10 cellular contexts compared by ENCODE assay signal in the genomic region with DNA sequence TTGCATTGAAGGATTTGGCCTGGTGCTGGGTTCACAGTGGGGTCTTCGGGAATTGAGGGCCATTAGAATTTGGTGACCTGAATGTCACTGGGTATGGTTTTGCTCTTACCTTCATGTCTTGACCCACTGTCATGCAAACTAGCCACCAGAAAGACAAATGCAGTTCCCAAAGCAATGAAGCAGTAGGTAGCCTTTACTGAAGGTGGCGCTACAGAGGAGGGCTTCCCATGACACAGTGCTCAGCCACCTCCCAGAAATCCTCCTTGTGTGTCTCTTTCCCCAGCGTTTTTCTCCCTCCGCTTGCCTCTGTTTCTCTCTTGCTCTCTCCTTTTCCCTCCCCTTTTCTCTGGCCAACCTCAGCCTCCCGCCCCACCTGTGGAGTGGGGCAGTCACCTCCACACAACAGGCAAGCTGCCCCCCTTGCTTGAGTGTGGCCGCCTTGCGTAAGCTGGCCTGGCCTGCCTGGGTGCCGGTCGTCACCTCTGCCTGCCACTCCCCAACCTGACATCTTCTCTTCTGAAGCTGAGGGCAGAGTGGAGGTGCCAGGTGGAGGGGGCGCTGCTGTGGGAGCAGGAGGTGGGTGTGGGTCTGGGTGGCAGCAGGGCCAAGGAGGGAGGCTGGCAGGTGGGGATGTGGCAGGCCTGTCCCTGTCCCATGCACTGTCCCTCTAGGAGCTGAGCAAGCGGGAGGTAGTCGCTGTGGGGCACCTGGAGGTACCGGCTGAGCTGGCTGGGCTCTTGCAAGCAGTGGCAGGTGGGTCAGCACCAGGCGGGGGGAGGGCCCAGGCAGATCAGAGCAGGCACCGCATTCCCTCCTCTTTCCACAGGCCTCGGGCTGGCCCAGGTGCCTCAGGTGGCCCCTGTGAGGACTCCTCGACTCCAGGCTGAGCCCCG. TPM values are rescaled to one million over a fixed set of nuclear protein-coding genes. Genes with fewer than 3 reads are reported as not detected.
DNase-seq lines count a peak whose midpoint lies in the region; ATAC-seq and TF ChIP-seq lines count a peak whose summit lies in the region.
"Had no signal": no experiment of that assay in that cellular context is flagged by ENCODE, and none has a peak within 500 bp of the region (broad histone marks: within the 10 kb centered on the region; RNA-seq: fewer than 3 reads in every experiment).

No MANE protein-coding gene starts in this region.

- H3K27ac ChIP-seq in mesenchymal stem cell (ENCODE audit: low read length, poor library complexity, severe bottlenecking), result no peak overlapping the region
- no peak overlapping the region for H3K27ac ChIP-seq in body of pancreas

- TF ChIP-seq CTCF in GM06990 (IDR thresholded peaks at IDR 0.05; ENCODE audit: insufficient read depth, low read length, poor library complexity, severe bottlenecking), result peak; percentile 29
- TF ChIP-seq CTCF in astrocyte of the cerebellum (IDR thresholded peaks at IDR 0.05; ENCODE audit: low read depth, low read length, missing control alignments), result peak; percentile 50
- TF ChIP-seq CTCF in body of pancreas (IDR thresholded peaks at IDR 0.05), result peak in 2 of 7 experiments; percentile 5 to 13

- H3K9me3 ChIP-seq in mesenchymal stem cell (ENCODE audit: control insufficient read depth, low read length) (no peaks in the 10 kb centered on the region), body of pancreas (no peaks in the 10 kb centered on the region)

- H3K23ac ChIP-seq in mesenchymal stem cell (ENCODE audit: low read length in 2 of 2), result no peak overlapping the region

- H3K4me2 ChIP-seq in mesenchymal stem cell (ENCODE audit: low read length, poor library complexity, severe bottlenecking), result no peak overlapping the region

- no peak overlapping the region for H2AFZ ChIP-seq in mesenchymal stem cell (ENCODE audit: low read depth, low read length)

- intact Hi-C loops in body of pancreas (cut with DNase I), result no loop called here

- H2AK5ac ChIP-seq in mesenchymal stem cell (ENCODE audit: low read length, severe bottlenecking), result no peak overlapping the region

- no peak overlapping the region for H2BK120ac ChIP-seq in mesenchymal stem cell (ENCODE audit: low read depth, low read length)

- no peak for ATAC-seq in body of pancreas
- ATAC-seq: stimulated activated naive B cell treated with anti-CD40 and anti-IgM and Interleukin-4, amounts not matched to agents 10 μg/mL and 1 μg/mL and 100 μg/mL, for 72 hours had no signal

- no peak overlapping the region for H3K9ac ChIP-seq in mesenchymal stem cell (ENCODE audit: low read length)

- no peak for TF ChIP-seq POLR2A in body of pancreas (IDR thresholded peaks at IDR 0.05)

- H3K79me1 ChIP-seq in mesenchymal stem cell (replicated peaks; ENCODE audit: low read length, poor library complexity, severe bottlenecking), result no peaks in the 10 kb centered on the region

- no peak overlapping the region for H2BK12ac ChIP-seq in mesenchymal stem cell (ENCODE audit: low read length in 2 of 2)

- DNase-seq in GM06990 (ENCODE audit: extremely low read depth, insufficient read length), result no peak
- DNase-seq in HuH-7 (ENCODE audit: low spot score), result peak; percentile 74
- no peak for DNase-seq in astrocyte of the cerebellum (ENCODE audit: low read depth)
- peak; percentile 22 for DNase-seq in mesenchymal stem cell
- no peak for DNase-seq in foreskin melanocyte
- no peak for DNase-seq in NCI-H1048 (lab: John Stamatoyannopoulos, UW)
- no peak for DNase-seq in body of pancreas
- DNase-seq: activated T-cell treated with anti-CD3 and anti-CD28 coated beads, Interleukin-2, amount 50 U/mL, for 72 hours; retina; stimulated activated naive B cell treated with anti-CD40 and anti-IgM and Interleukin-4, amounts not matched to agents 10 μg/mL and 1 μg/mL and 100 μg/mL, for 72 hours had no signal

- H3K4me1 ChIP-seq in mesenchymal stem cell (ENCODE audit: control insufficient read depth, insufficient read depth, low read depth, low read length), result peaks cover 5% of the 10 kb centered on the region
- H3K4me1 ChIP-seq in body of pancreas, result peaks cover 6% of the 10 kb centered on the region

- peak overlapping the region in 1 of 2 experiments; percentile 62 for H3K14ac ChIP-seq in mesenchymal stem cell (ENCODE audit: low read length in 2 of 2)

- in situ Hi-C loops in astrocyte of the cerebellum (cut with HindIII; ENCODE audit: low sequenced_read_pairs), result no loop called here

- H2BK15ac ChIP-seq in mesenchymal stem cell (ENCODE audit: low read depth, poor library complexity, severe bottlenecking), result no peak overlapping the region

- H4K91ac ChIP-seq in mesenchymal stem cell (ENCODE audit: low read length), result no peak overlapping the region

- H4K8ac ChIP-seq in mesenchymal stem cell (ENCODE audit: low read length), result no peak overlapping the region

- no peak overlapping the region for H3K18ac ChIP-seq in mesenchymal stem cell (ENCODE audit: low read depth in 1 of 2, low read length in 2 of 2)

- 74% methylated on average over 16 of the region's 18 CpGs for WGBS in mesenchymal stem cell
- 40 to 50% methylated on average over 16 to 17 of the region's 18 CpGs for WGBS in body of pancreas, 2 donors

- H2BK5ac ChIP-seq in mesenchymal stem cell (ENCODE audit: low read depth, low read length, poor library complexity, severe bottlenecking), result no peak overlapping the region

- no peaks in the 10 kb centered on the region; the same call in 1 of the 2 replicates for H3K27me3 ChIP-seq in GM06990 (replicated peaks; ENCODE audit: control insufficient read depth, insufficient read depth, low read length)
- H3K27me3 ChIP-seq in mesenchymal stem cell (ENCODE audit: control insufficient read depth in 1 of 2, insufficient read depth in 1 of 2, low read length in 2 of 2), result peaks cover 13 to 18% of the 10 kb centered on the region in 2 experiments
- H3K27me3 ChIP-seq in body of pancreas, result no peaks in the 10 kb centered on the region

- H3K4me3 ChIP-seq in GM06990 (replicated peaks; ENCODE audit: low read depth, low read length), result no peak overlapping the region
- H3K4me3 ChIP-seq in astrocyte of the cerebellum (ENCODE audit: low read depth, low read length), result no peak overlapping the region
- no peak overlapping the region for H3K4me3 ChIP-seq in mesenchymal stem cell (ENCODE audit: insufficient read depth in 1 of 2, low read depth in 1 of 2, low read length in 2 of 2)
- H3K4me3 ChIP-seq in body of pancreas, result no peak overlapping the region

- no peak overlapping the region for H3K4ac ChIP-seq in mesenchymal stem cell (ENCODE audit: low read depth in 1 of 2, low read length in 2 of 2)

- H3K36me3 ChIP-seq in GM06990 (ENCODE audit: control insufficient read depth, insufficient read depth, low read length) (no peaks in the 10 kb centered on the region), mesenchymal stem cell (ENCODE audit: control insufficient read depth in 1 of 2, insufficient read depth in 2 of 2, low read depth in 1 of 2, low read length in 2 of 2) (no peaks in the 10 kb centered on the region), body of pancreas (replicated peaks in 1 of 2; ENCODE audit: insufficient read depth in 1 of 2, low read depth in 2 of 2) (no peaks in the 10 kb centered on the region)

RNA-seq across cellular contexts. Expression of gene MYO15A, which starts 34.7 kb away (rescaled TPM):
- 0.29 TPM for polyA plus RNA-seq in mesenchymal stem cell (2013, experiment 1 of 2)
- polyA plus RNA-seq in mesenchymal stem cell (2013, experiment 2 of 2), result 0.22 TPM
- 1 to 10 TPM in 1 of 2 donors, under 1 TPM in 1; under 0.01 to 1.3 TPM for total RNA-seq in body of pancreas

RNA-seq across cellular contexts. Expression of gene ALKBH5, which starts 40.3 kb away (rescaled TPM):
- 51.3 TPM for polyA plus RNA-seq in mesenchymal stem cell (2013, experiment 1 of 2)
- polyA plus RNA-seq in mesenchymal stem cell (2013, experiment 2 of 2), result 51.2 TPM
- total RNA-seq in body of pancreas, result 10 to 100 TPM; 45.4 to 48.8 TPM

RNA-seq across cellular contexts. Expression of gene DRG2, which starts 55.5 kb away (rescaled TPM):
- 25.6 TPM for polyA plus RNA-seq in mesenchymal stem cell (2013, experiment 1 of 2)
- polyA plus RNA-seq in mesenchymal stem cell (2013, experiment 2 of 2), result 26.0 TPM
- total RNA-seq in body of pancreas, result 10 to 100 TPM; 17.8 to 30.1 TPM

Comparison
In these comparisons a context has a peak if more than half of its experiments do, and no peak if none do; other contexts are left out.
1. DNase-seq: peak in HuH-7 (single experiment) and mesenchymal stem cell (single experiment); none in GM06990 (single experiment), astrocyte of the cerebellum (single experiment), foreskin melanocyte (single experiment), NCI-H1048 (single experiment) and body of pancreas (0 of 4).